Comparison of ENCODE assay signal across 33 cellular contexts in the genomic region with DNA sequence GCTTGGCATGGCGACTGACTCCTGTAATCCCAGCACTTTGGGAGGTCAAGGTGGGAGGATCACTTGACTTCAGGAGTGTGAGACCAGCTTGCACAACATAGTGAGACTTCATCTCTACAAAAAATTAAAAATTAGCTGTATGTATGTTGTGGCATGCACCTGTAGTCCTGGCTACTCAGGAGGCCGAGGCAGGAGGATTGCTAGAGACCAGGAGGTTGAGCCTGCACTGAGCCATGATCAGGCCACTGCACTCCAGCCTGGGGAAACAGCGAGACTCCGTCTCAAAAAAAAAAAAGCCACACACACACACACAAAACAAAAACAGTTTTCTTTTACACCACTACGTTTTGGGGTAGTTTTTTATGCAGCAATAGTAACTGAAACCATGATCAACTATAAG.
"Had no signal": no experiment of that assay in that cellular context is flagged by ENCODE, and none has a peak within 500 bp of the region (broad histone marks: within the 10 kb centered on the region; RNA-seq: fewer than 3 reads in every experiment).

No MANE protein-coding gene starts in this region.

- H3K4me1 Mint-ChIP-seq: activated CD4-positive, alpha-beta T cell treated with anti-CD3 and anti-CD28 coated beads, Interleukin-2, amount 10 ng/mL, durations not matched to agents 24 days and 14 days; activated naive CD4-positive, alpha-beta T cell treated with anti-CD3 and anti-CD28 coated beads, Interleukin-2, amount 10 ng/mL, durations not matched to agents 7 days and 5 days; activated naive CD8-positive, alpha-beta T cell treated with anti-CD3 and anti-CD28 coated beads, Interleukin-2, amount 50 U/mL, for 24 hours; central memory CD8-positive, alpha-beta T cell had no signal

- H3K4me2 ChIP-seq: SK-N-SH had no signal

- H3K9ac ChIP-seq: SK-N-SH had no signal

- ATAC-seq: activated CD8-positive, alpha-beta T cell treated with anti-CD3 and anti-CD28 coated beads for 36 hours; activated naive CD8-positive, alpha-beta T cell treated with anti-CD3 and anti-CD28 coated beads, Interleukin-2, amount 50 U/mL, for 24 hours had no signal

- FAIRE-seq: TTC549 had no signal

- H3K9me3 Mint-ChIP-seq: activated CD4-positive, alpha-beta T cell treated with anti-CD3 and anti-CD28 coated beads, Interleukin-2, amount 10 ng/mL, durations not matched to agents 24 days and 14 days; activated CD8-positive, alpha-beta T cell treated with anti-CD3 and anti-CD28 coated beads for 36 hours; activated naive CD4-positive, alpha-beta T cell treated with anti-CD3 and anti-CD28 coated beads, Interleukin-2, amount 10 ng/mL, durations not matched to agents 7 days and 5 days; activated naive CD8-positive, alpha-beta T cell treated with anti-CD3 and anti-CD28 coated beads, Interleukin-2, amount 50 U/mL, for 24 hours; central memory CD8-positive, alpha-beta T cell; T-helper 1 cell treated with Interleukin-12 subunit alpha and Interleukin-12 subunit beta and Interleukin-4 antibody, amounts not matched to agents 30 μg/mL and 1 μg/mL, for 36 hours; T-helper 2 cell treated with Interferon-gamma antibody and Interleukin-4, amounts not matched to agents 5 μg/mL and 100 μg/mL, for 36 hours had no signal

- H3K27ac Mint-ChIP-seq: activated CD4-positive, alpha-beta T cell treated with anti-CD3 and anti-CD28 coated beads, Interleukin-2, amount 10 ng/mL, durations not matched to agents 24 days and 14 days; activated CD8-positive, alpha-beta T cell treated with anti-CD3 and anti-CD28 coated beads for 36 hours; activated naive CD4-positive, alpha-beta T cell treated with anti-CD3 and anti-CD28 coated beads, Interleukin-2, amount 10 ng/mL, durations not matched to agents 7 days and 5 days; activated naive CD8-positive, alpha-beta T cell; activated naive CD8-positive, alpha-beta T cell treated with anti-CD3 and anti-CD28 coated beads, Interleukin-2, amount 50 U/mL, for 24 hours; T-helper 1 cell treated with Interleukin-12 subunit alpha and Interleukin-12 subunit beta and Interleukin-4 antibody, amounts not matched to agents 30 μg/mL and 1 μg/mL, for 36 hours; T-helper 2 cell treated with Interferon-gamma antibody and Interleukin-4, amounts not matched to agents 5 μg/mL and 100 μg/mL, for 36 hours had no signal

- H3K27ac ChIP-seq: brain microvascular endothelial cell, Peyer's patch, SJSA1 had no signal

- H3K36me3 Mint-ChIP-seq: activated naive CD4-positive, alpha-beta T cell treated with anti-CD3 and anti-CD28 coated beads, Interleukin-2, amount 10 ng/mL, durations not matched to agents 7 days and 5 days; activated naive CD8-positive, alpha-beta T cell had no signal

- H3K4me1 ChIP-seq: Peyer's patch, SJSA1 had no signal

- DNase-seq: activated CD4-positive, alpha-beta T cell treated with anti-CD3 and anti-CD28 coated beads, Interleukin-2, amount 10 ng/mL, durations not matched to agents 24 days and 14 days; activated CD4-positive, alpha-beta T cell treated with anti-CD3 and anti-CD28 coated beads, Interleukin-2, amount 50 U/mL, for 4 hours; activated CD8-positive, alpha-beta T cell treated with anti-CD3 and anti-CD28 coated beads for 36 hours; activated effector memory CD4-positive, alpha-beta T cell treated with Interleukin-2 at 50 U/mL for 16 hours; activated naive CD4-positive, alpha-beta T cell treated with anti-CD3 and anti-CD28 coated beads, Interleukin-2, amount 10 ng/mL, durations not matched to agents 7 days and 5 days; activated naive CD8-positive, alpha-beta T cell treated with anti-CD3 and anti-CD28 coated beads, Interleukin-2, amount 50 U/mL, for 24 hours; activated T-cell treated with anti-CD3 and anti-CD28 coated beads for 4 hours; activated T-cell treated with anti-CD3 and anti-CD28 coated beads, Interleukin-2, amount 50 U/mL, for 48 hours; amniotic stem cell; aorta; brain microvascular endothelial cell; Kasumi-1; KG1; MG63; NCI-H1048; NCI-H1105 treated with DMSO at 0.1 percent for 48 hours; NCI-H1436; NCI-H1694; NCI-H1930; NCI-H2081 treated with DMSO at 0.1 percent for 48 hours; NCI-H226; NCI-H446 treated with DMSO at 0.1 percent for 48 hours; NCI-H524; Peyer's patch; RPMI8226; SHP77 treated with DMSO at 0.1 percent for 48 hours; SK-N-SH had no signal

- H3K9me3 ChIP-seq: MG63, Peyer's patch, SJSA1, SK-N-SH had no signal

- H3K27me3 Mint-ChIP-seq: activated CD4-positive, alpha-beta T cell treated with anti-CD3 and anti-CD28 coated beads, Interleukin-2, amount 10 ng/mL, durations not matched to agents 24 days and 14 days; activated CD8-positive, alpha-beta T cell treated with anti-CD3 and anti-CD28 coated beads for 36 hours; activated naive CD8-positive, alpha-beta T cell; activated naive CD8-positive, alpha-beta T cell treated with anti-CD3 and anti-CD28 coated beads, Interleukin-2, amount 50 U/mL, for 24 hours had no signal

- H3K4me3 Mint-ChIP-seq: activated CD4-positive, alpha-beta T cell treated with anti-CD3 and anti-CD28 coated beads, Interleukin-2, amount 10 ng/mL, durations not matched to agents 24 days and 14 days; activated CD8-positive, alpha-beta T cell treated with anti-CD3 and anti-CD28 coated beads for 36 hours; activated naive CD4-positive, alpha-beta T cell treated with anti-CD3 and anti-CD28 coated beads, Interleukin-2, amount 10 ng/mL, durations not matched to agents 7 days and 5 days; activated naive CD8-positive, alpha-beta T cell; activated naive CD8-positive, alpha-beta T cell treated with anti-CD3 and anti-CD28 coated beads, Interleukin-2, amount 50 U/mL, for 24 hours; central memory CD8-positive, alpha-beta T cell; T-helper 1 cell treated with Interleukin-12 subunit alpha and Interleukin-12 subunit beta and Interleukin-4 antibody, amounts not matched to agents 30 μg/mL and 1 μg/mL, for 36 hours; T-helper 2 cell treated with Interferon-gamma antibody and Interleukin-4, amounts not matched to agents 5 μg/mL and 100 μg/mL, for 36 hours had no signal

- H3K36me3 ChIP-seq: brain microvascular endothelial cell, MG63, Peyer's patch, SJSA1 had no signal

- H3K27me3 ChIP-seq: brain microvascular endothelial cell, MG63, Peyer's patch had no signal

- H3K4me3 ChIP-seq: MG63, Peyer's patch, SJSA1 had no signal
